ENCODE assay signal across 15 cellular contexts in genomic region chr5:1161108-1161831, GRCh38. TPM values are rescaled to one million over a fixed set of nuclear protein-coding genes. Genes with fewer than 3 reads are reported as not detected.
DNase-seq lines count a peak whose midpoint lies in the region; ATAC-seq and TF ChIP-seq lines count a peak whose summit lies in the region.
"Had no signal": no experiment of that assay in that cellular context is flagged by ENCODE, and none has a peak within 500 bp of the region (broad histone marks: within the 10 kb centered on the region; RNA-seq: fewer than 3 reads in every experiment).

No MANE protein-coding gene starts in this region.

- no peak for TF ChIP-seq EP300 in gastroesophageal sphincter (IDR thresholded peaks at IDR 0.05)

- in situ Hi-C loops in mammary epithelial cell (cut with MboI; ENCODE audit: low sequenced_read_pairs in 2 of 2) = loop anchor here in 1 of 2 donors (10.0 to 25.0 kb wide), 2 partner anchors 226 to 476 kb away; no protein-coding TSS in a partner anchor

- H3K9ac ChIP-seq in DND-41 (ENCODE audit: low read depth, low read length) = no peak overlapping the region
- H3K9ac ChIP-seq in mammary epithelial cell (ENCODE audit: insufficient read depth, low read length) = peak overlapping the region; percentile 69
- peak overlapping the region; percentile 13 to 24 for H3K9ac ChIP-seq in mucosa of rectum (ENCODE audit: low read depth in 1 of 2, low read length in 2 of 2)
- H3K9ac ChIP-seq: parathyroid adenoma had no signal

- H3K27me3 ChIP-seq in DND-41 (ENCODE audit: insufficient read depth, low read length, poor library complexity) (no peaks in the 10 kb centered on the region), mammary epithelial cell (ENCODE audit: insufficient read depth, low read length) (no peaks in the 10 kb centered on the region), mucosa of rectum (ENCODE audit: control insufficient read depth in 2 of 2, insufficient read depth in 2 of 2, low read length in 2 of 2) (peaks cover 9 to 11% of the 10 kb centered on the region in 2 donors), gastroesophageal sphincter (peaks cover 57% of the 10 kb centered on the region)

- no peak overlapping the region for H3K4me2 ChIP-seq in DND-41 (ENCODE audit: insufficient read depth, low read length)
- peak overlapping the region; percentile 86 for H3K4me2 ChIP-seq in mammary epithelial cell (ENCODE audit: insufficient read depth, low read depth, low read length)

- DNase-seq in DND-41 (no peak), NCI-H2029 treated with DMSO at 0.1 percent for 48 hours (lab: John Stamatoyannopoulos, UW) (peak; percentile 54), mammary epithelial cell (peak; percentile 98)
- DNase-seq in activated naive CD4-positive, alpha-beta T cell (lab: John Stamatoyannopoulos, UW) = no peak
- no peak for DNase-seq in stimulated activated CD8-positive, alpha-beta memory T cell treated with anti-CD3 and anti-CD28 coated beads, Interleukin-4, amount 100 ng/mL, for 48 hours
- DNase-seq: CD4-positive, alpha-beta T cell; effector CD4-positive, alpha-beta T cell; NCI-H1436 treated with DMSO at 0.1 percent for 48 hours; OCI-M1; stimulated activated CD4-positive, alpha-beta T cell treated with anti-CD3 and anti-CD28 coated beads, Interleukin-2, amount 100 ng/mL, for 48 hours had no signal

- H2AFZ ChIP-seq in DND-41 (ENCODE audit: low read depth, low read length) (no peak overlapping the region), mammary epithelial cell (ENCODE audit: low read depth, low read length) (peak overlapping the region; percentile 70)
- H2AFZ ChIP-seq: parathyroid adenoma had no signal

- H3K36me3 ChIP-seq in DND-41 (ENCODE audit: insufficient read depth, low read length) (no peaks in the 10 kb centered on the region), mammary epithelial cell (ENCODE audit: insufficient read depth, low read length) (no peaks in the 10 kb centered on the region), mucosa of rectum (ENCODE audit: control insufficient read depth in 2 of 2, insufficient read depth in 2 of 2, low read length in 2 of 2) (no peaks in the 10 kb centered on the region), gastroesophageal sphincter (no peaks in the 10 kb centered on the region)

- H3K4me1 ChIP-seq in DND-41 (ENCODE audit: insufficient read depth, low read length) (peaks cover 6% of the 10 kb centered on the region; the same call in 1 of the 2 replicates), mammary epithelial cell (ENCODE audit: insufficient read depth, low read length) (peaks cover 16% of the 10 kb centered on the region), mucosa of rectum (ENCODE audit: control insufficient read depth in 2 of 2, insufficient read depth in 2 of 2, low read length in 2 of 2) (peaks cover 2 to 11% of the 10 kb centered on the region in 2 donors), gastroesophageal sphincter (peaks cover 0 to 14% (median 0%) of the 10 kb centered on the region in 3 donors)

- H3K27ac ChIP-seq in DND-41 (ENCODE audit: low read length) (no peak overlapping the region), mammary epithelial cell (ENCODE audit: insufficient read depth, low read depth, low read length) (peak overlapping the region; percentile 80), mucosa of rectum (ENCODE audit: low read depth in 2 of 2, low read length in 2 of 2) (peak overlapping the region; percentile 16 to 20), gastroesophageal sphincter (no peak overlapping the region)
- H3K27ac ChIP-seq: parathyroid adenoma had no signal

- CTCF ChIA-PET in mammary epithelial cell (lab: Charles Lee; ENCODE audit: low non-redundant PET) = no interaction called here

- no peaks in the 10 kb centered on the region for H3K9me3 ChIP-seq in DND-41 (ENCODE audit: insufficient read depth, low read length, severe bottlenecking)
- H3K9me3 ChIP-seq in mammary epithelial cell (replicated peaks; ENCODE audit: insufficient read depth, low read length) = peaks cover 14% of the 10 kb centered on the region
- H3K9me3 ChIP-seq in mucosa of rectum (ENCODE audit: control insufficient read depth in 2 of 2, low read length in 2 of 2) = peaks cover 0 to 7% of the 10 kb centered on the region in 2 donors
- H3K9me3 ChIP-seq in gastroesophageal sphincter = peaks cover 0 to 7% (median 0%) of the 10 kb centered on the region in 3 donors

- H4K20me1 ChIP-seq in DND-41 (ENCODE audit: insufficient read depth, low read length) (no peaks in the 10 kb centered on the region), mammary epithelial cell (ENCODE audit: insufficient read depth, low read length) (no peaks in the 10 kb centered on the region)

- TF ChIP-seq CTCF in DND-41 (IDR thresholded peaks at IDR 0.05; ENCODE audit: borderline replicate concordance, extremely low read depth, low read length, poor library complexity, severe bottlenecking) (no peak), mammary epithelial cell (conservative IDR thresholded peaks at IDR 0.05 in 1 of 2, IDR thresholded peaks at IDR 0.05 in 1 of 2; ENCODE audit: extremely low read depth in 1 of 2, insufficient read depth in 1 of 2, low read depth in 1 of 2, low read length in 2 of 2) (no peak), gastroesophageal sphincter (IDR thresholded peaks at IDR 0.05) (no peak)

- no TSS peak for BruUV-seq in mammary epithelial cell (replicated peaks; lab: Mats Ljungman, UMichigan)

- dilution Hi-C loops in mammary epithelial cell (cut with HindIII; ENCODE audit: low sequenced_read_pairs) = no loop called here

- ATAC-seq in DND-41 (ENCODE audit: insufficient read depth, low read depth) (peak; percentile 63), gastroesophageal sphincter (no peak), GM21717 (IDR thresholded peaks at IDR 0.05; ENCODE audit: unreplicated experiment) (no peak)

- no peak overlapping the region for H3K4me3 ChIP-seq in DND-41 (ENCODE audit: low read depth in 1 of 2, low read length in 2 of 2)
- H3K4me3 ChIP-seq in mammary epithelial cell (replicated peaks in 1 of 3; ENCODE audit: insufficient read depth in 1 of 3, low read depth in 2 of 3, low read length in 3 of 3) = peak overlapping the region in 1 of 3 experiments; percentile 16
- H3K4me3 ChIP-seq in mucosa of rectum (ENCODE audit: low read length in 2 of 2) = peak overlapping the region in 1 of 2 donors; percentile 3
- H3K4me3 ChIP-seq in gastroesophageal sphincter = no peak overlapping the region

- 25% methylated on average over 10 of the region's 23 CpGs for WGBS in mammary epithelial cell (ENCODE audit: low coverage, missing lambda C conversion rate)
- WGBS in gastroesophageal sphincter (ENCODE audit: low coverage in 1 of 2), 2 donors = 67 to 100% methylated on average over 2 to 10 of the region's 23 CpGs

- no peaks in the 10 kb centered on the region for H3K79me2 ChIP-seq in DND-41 (ENCODE audit: insufficient read depth, low read length)
- H3K79me2 ChIP-seq in mammary epithelial cell (ENCODE audit: insufficient read depth, low read length) = no peaks in the 10 kb centered on the region
- H3K79me2 ChIP-seq: parathyroid adenoma had no signal

- intact Hi-C loops in mammary epithelial cell (cut with micrococcal nuclease) = no loop called here

- TF ChIP-seq POLR2A in gastroesophageal sphincter (IDR thresholded peaks at IDR 0.05) = no peak

RNA-seq across cellular contexts. Expression of gene SLC6A19, which starts 40.1 kb away (rescaled TPM):
- total RNA-seq in mammary epithelial cell (not detected), gastroesophageal sphincter (not detected)
- polyA plus RNA-seq in mammary epithelial cell = not detected
- polyA minus RNA-seq in mammary epithelial cell = not detected
- total RNA-seq: CD4-positive, alpha-beta T cell; lung microvascular endothelial cell had no signal

RNA-seq across cellular contexts. Expression of gene SLC12A7, which starts 49.4 kb away (rescaled TPM):
- total RNA-seq in mammary epithelial cell (10 to 100 TPM; 10.5 to 21.2 TPM), gastroesophageal sphincter (10 to 100 TPM; 18.8 to 28.7 (median 24.5) TPM)
- polyA plus RNA-seq in mammary epithelial cell = 6.3 TPM
- polyA minus RNA-seq in mammary epithelial cell = 17.0 TPM

Comparison
In these comparisons a context has a peak if more than half of its experiments do, and no peak if none do; other contexts are left out.
1. DNase-seq: peak in NCI-H2029 treated with DMSO at 0.1 percent for 48 hours (single experiment) and mammary epithelial cell (single experiment); none in DND-41 (single experiment), activated naive CD4-positive, alpha-beta T cell (0 of 4) and stimulated activated CD8-positive, alpha-beta memory T cell treated with anti-CD3 and anti-CD28 coated beads, Interleukin-4, amount 100 ng/mL, for 48 hours (single experiment).
2. H3K27ac ChIP-seq: peak in mammary epithelial cell (single experiment) and mucosa of rectum (2 of 2); none in DND-41 (single experiment) and gastroesophageal sphincter (0 of 4).